In genomic region chr2:200845669-200846325, GRCh38 we compare ENCODE assay signal across 17 cellular contexts.
"Had no signal": no experiment of that assay in that cellular context is flagged by ENCODE, and none has a peak within 500 bp of the region (broad histone marks: within the 10 kb centered on the region; RNA-seq: fewer than 3 reads in every experiment).

No MANE protein-coding gene starts in this region.

- H3K27ac ChIP-seq: ascending aorta had no signal

- H3K4me3 ChIP-seq: ascending aorta, lung had no signal

- ATAC-seq: activated CD8-positive, alpha-beta memory T cell treated with anti-CD3 and anti-CD28 coated beads, Interleukin-2, amount 10 ng/mL, durations not matched to agents 7 days and 5 days; left lobe of liver had no signal

- H3K4me1 ChIP-seq: ascending aorta had no signal

- DNase-seq: activated B cell treated with CpG ODN at 0.5 μM for 24 hours; activated CD4-positive, alpha-beta memory T cell treated with anti-CD3 and anti-CD28 coated beads, Interleukin-2, amount 10 ng/mL, durations not matched to agents 7 days and 5 days; activated CD4-positive, alpha-beta T cell treated with anti-CD3 and anti-CD28 coated beads for 48 hours; activated CD8-positive, alpha-beta memory T cell treated with anti-CD3 and anti-CD28 coated beads, Interleukin-2, amount 10 ng/mL, durations not matched to agents 7 days and 5 days; activated gamma-delta T cell; cerebellar nuclear complex; effector CD4-positive, alpha-beta T cell; hippocampal formation; occipital lobe; stimulated activated CD4-positive, alpha-beta T cell treated with anti-CD3 and anti-CD28 coated beads, Interleukin-2, amount 100 ng/mL, for 24 hours; stimulated activated naive CD4-positive, alpha-beta T cell treated with Interleukin-2 at 50 U/mL for 16 hours; T-cell; trophoblast cell had no signal

- FAIRE-seq: islet of Langerhans had no signal

- H3K9me3 ChIP-seq: ascending aorta had no signal

- H3K27me3 ChIP-seq: ascending aorta had no signal
